Comparison of ENCODE assay signal across 11 cellular contexts in genomic region chr15:101491739-101492640, GRCh38.
"Had no signal": no experiment of that assay in that cellular context is flagged by ENCODE, and none has a peak within 500 bp of the region (broad histone marks: within the 10 kb centered on the region; RNA-seq: fewer than 3 reads in every experiment).

No MANE protein-coding gene starts in this region.

- FAIRE-seq: pancreas had no signal

- H3K27ac ChIP-seq: body of pancreas, foreskin keratinocyte, pancreas, skin epidermis had no signal

- H3K4me3 ChIP-seq: body of pancreas, pancreas, skin epidermis had no signal

- H3K27me3 ChIP-seq: pancreas had no signal

- DNase-seq: activated CD4-positive, alpha-beta T cell treated with anti-CD3 and anti-CD28 coated beads for 48 hours; activated naive CD4-positive, alpha-beta T cell treated with anti-CD3 and anti-CD28 coated beads, Interleukin-2, amount 10 ng/mL, durations not matched to agents 7 days and 5 days; body of pancreas; foreskin keratinocyte; left ventricle myocardium superior; pancreas; retina; T-helper 17 cell; trophoblast cell had no signal

- ATAC-seq: body of pancreas, pancreas, T-helper 17 cell, WTC11 had no signal
